ENCODE assay signal across 8 cellular contexts in genomic region chr20:62937353-62938104, GRCh38. TPM values are rescaled to one million over a fixed set of nuclear protein-coding genes. Genes with fewer than 3 reads are reported as not detected.
DNase-seq lines count a peak whose midpoint lies in the region; ATAC-seq and TF ChIP-seq lines count a peak whose summit lies in the region.

No MANE protein-coding gene starts in this region.

- H3K36me3 ChIP-seq in left ventricle myocardium inferior = peaks cover 33% of the 10 kb centered on the region
- H3K36me3 ChIP-seq in upper lobe of right lung = peaks cover 14% of the 10 kb centered on the region

- POLR2A ChIA-PET in T-cell (lab: Charles Lee) = interaction anchor here in 1 of 2 donors (0.8 to 1.5 kb wide), 2 partner anchors 10 to 17 kb away, joined by 4 to 5 read pairs; no protein-coding TSS in a partner anchor

- H3K4me1 ChIP-seq in left ventricle myocardium inferior (peaks cover 84% of the 10 kb centered on the region), upper lobe of right lung (peaks cover 28% of the 10 kb centered on the region)

- peak; percentile 86 for ATAC-seq in GM18498 (IDR thresholded peaks at IDR 0.05; ENCODE audit: unreplicated experiment)
- ATAC-seq in HG02884 (IDR thresholded peaks at IDR 0.05; ENCODE audit: unreplicated experiment) = peak; percentile 79
- ATAC-seq in T-cell (replicated peaks in 1 of 4) = peak; percentile 89 to 92 (median 92)
- ATAC-seq in upper lobe of right lung = peak; percentile 98

- peaks cover 12% of the 10 kb centered on the region for H3K36me3 Mint-ChIP-seq in T-cell
- peaks cover 6% of the 10 kb centered on the region for H3K36me3 Mint-ChIP-seq in progenitor cell of endocrine pancreas (ENCODE audit: insufficient read depth)

- H3K9me3 ChIP-seq in left ventricle myocardium inferior (replicated peaks) (no peaks in the 10 kb centered on the region), upper lobe of right lung (no peaks in the 10 kb centered on the region)

- H3K4me3 Mint-ChIP-seq in T-cell = peak overlapping the region in 1 of 3 donors; percentile 95
- H3K4me3 Mint-ChIP-seq in progenitor cell of endocrine pancreas (ENCODE audit: low read depth) = no peak overlapping the region

- peaks cover 35 to 47% (median 43%) of the 10 kb centered on the region in 3 donors for H3K4me1 Mint-ChIP-seq in T-cell
- H3K4me1 Mint-ChIP-seq in progenitor cell of endocrine pancreas (ENCODE audit: low read depth) = peaks cover 15% of the 10 kb centered on the region

- TF ChIP-seq CTCF in left ventricle myocardium inferior (IDR thresholded peaks at IDR 0.05; ENCODE audit: borderline replicate concordance) = no peak
- no peak for TF ChIP-seq CTCF in progenitor cell of endocrine pancreas (IDR thresholded peaks at IDR 0.05; ENCODE audit: unreplicated experiment)
- no peak for TF ChIP-seq CTCF in upper lobe of right lung (IDR thresholded peaks at IDR 0.05)

- H3K4me3 ChIP-seq in left ventricle myocardium inferior (peak overlapping the region; percentile 95), upper lobe of right lung (peak overlapping the region; percentile 93)

- H3K27ac Mint-ChIP-seq in T-cell = peak overlapping the region; percentile 91 to 93
- H3K27ac Mint-ChIP-seq in progenitor cell of endocrine pancreas = peak overlapping the region; percentile 99

- H3K27ac ChIP-seq in left ventricle myocardium inferior (replicated peaks) = peak overlapping the region; percentile 96
- H3K27ac ChIP-seq in upper lobe of right lung = peak overlapping the region; percentile 93

- H3K27me3 Mint-ChIP-seq in T-cell (no peaks in the 10 kb centered on the region), progenitor cell of endocrine pancreas (no peaks in the 10 kb centered on the region)

- no peaks in the 10 kb centered on the region for H3K27me3 ChIP-seq in left ventricle myocardium inferior (ENCODE audit: low read depth)
- no peaks in the 10 kb centered on the region for H3K27me3 ChIP-seq in upper lobe of right lung

- H3K9me3 Mint-ChIP-seq in T-cell = no peaks in the 10 kb centered on the region
- H3K9me3 Mint-ChIP-seq in progenitor cell of endocrine pancreas (ENCODE audit: low read depth) = no peaks in the 10 kb centered on the region

- CTCF ChIA-PET in T-cell (lab: Charles Lee) = interaction anchor here in 1 of 2 donors (1.0 to 1.5 kb wide), 4 partner anchors 9 to 40 kb away, joined by 3 to 5 read pairs (median 4); no protein-coding TSS in a partner anchor

- intact Hi-C loops in left ventricle myocardium inferior (cut with micrococcal nuclease) = no loop called here
- intact Hi-C loops in upper lobe of right lung (cut with DNase I) = no loop called here

- DNase-seq in NCI-H146 treated with DMSO at 0.1 percent for 48 hours (lab: John Stamatoyannopoulos, UW; ENCODE audit: unreplicated experiment) (peak; percentile 93), T-cell (peak; percentile 92 to 98 (median 96)), amniotic epithelial cell (ENCODE audit: low read depth) (peak; percentile 95), left ventricle myocardium inferior (peak; percentile 98), progenitor cell of endocrine pancreas (ENCODE audit: low spot score, unreplicated experiment) (peak; percentile 94), upper lobe of right lung (peak; percentile 98)

RNA-seq across cellular contexts. Expression of gene GID8, which starts 0.4 kb away (rescaled TPM):
- 10 to 100 TPM; 33.1 to 43.4 (median 41.2) TPM for total RNA-seq in T-cell
- 16.2 TPM for total RNA-seq in left ventricle myocardium inferior
- total RNA-seq in progenitor cell of endocrine pancreas = 66.7 and 71.6 TPM in 2 replicates
- 27.4 TPM for total RNA-seq in upper lobe of right lung

RNA-seq across cellular contexts. Expression of gene DIDO1, which starts 11.2 kb away (rescaled TPM):
- total RNA-seq in T-cell (100 to 1,000 TPM in 3 of 5 donors, 10 to 100 TPM in 2; 70.5 to 116 (median 113) TPM), left ventricle myocardium inferior (37.0 TPM), progenitor cell of endocrine pancreas (68.2 and 71.2 TPM in 2 replicates), upper lobe of right lung (55.5 TPM)

RNA-seq across cellular contexts. Expression of gene SLC17A9, which starts 15.0 kb away (rescaled TPM):
- total RNA-seq in T-cell = 1 to 10 TPM; 5.3 to 8.8 (median 8.3) TPM
- 0.47 TPM for total RNA-seq in left ventricle myocardium inferior
- 8.0 and 8.3 TPM in 2 replicates for total RNA-seq in progenitor cell of endocrine pancreas
- total RNA-seq in upper lobe of right lung = 15.2 TPM

Comparison
In these comparisons a context has a peak if more than half of its experiments do, and no peak if none do; other contexts are left out.
1. Peak in every context shown above with its lines: DNase-seq, ATAC-seq, H3K4me3 ChIP-seq and H3K27ac ChIP-seq.